In genomic region chr6:119186490-119186889, GRCh38 we compare ENCODE assay signal across 19 cellular contexts.
DNase-seq lines count a peak whose midpoint lies in the region; ATAC-seq and TF ChIP-seq lines count a peak whose summit lies in the region.
"Had no signal": no experiment of that assay in that cellular context is flagged by ENCODE, and none has a peak within 500 bp of the region (broad histone marks: within the 10 kb centered on the region; RNA-seq: fewer than 3 reads in every experiment).

No MANE protein-coding gene starts in this region.

- H4K20me1 ChIP-seq in GM23338 (replicated peaks; ENCODE audit: insufficient read depth) (no peaks in the 10 kb centered on the region), H9 (ENCODE audit: control insufficient read depth, insufficient read depth, insufficient read length) (no peaks in the 10 kb centered on the region)

- peaks cover 2% of the 10 kb centered on the region; the same call in 1 of the 3 replicates for H3K9me3 Mint-ChIP-seq in GM23338
- H3K9me3 Mint-ChIP-seq in H9, result no peaks in the 10 kb centered on the region
- no peaks in the 10 kb centered on the region for H3K9me3 Mint-ChIP-seq in endothelial cell (ENCODE audit: unreplicated experiment)
- H3K9me3 Mint-ChIP-seq: CD4-positive, CD25-positive, alpha-beta regulatory T cell; CD8-positive, alpha-beta memory T cell had no signal

- H3K79me2 ChIP-seq in GM23338 (replicated peaks; ENCODE audit: insufficient read depth), result no peaks in the 10 kb centered on the region
- H3K79me2 ChIP-seq in H9 (ENCODE audit: insufficient read depth, low read length), result no peaks in the 10 kb centered on the region
- no peaks in the 10 kb centered on the region for H3K79me2 ChIP-seq in mesendoderm (ENCODE audit: control insufficient read depth, insufficient read depth, low read length)

- H2BK120ac ChIP-seq in H9 (ENCODE audit: low read depth, low read length, poor library complexity, severe bottlenecking), result no peak overlapping the region
- H2BK120ac ChIP-seq in mesendoderm (ENCODE audit: low read depth, low read length), result no peak overlapping the region

- DNase-seq in GM23338 (ENCODE audit: low spot score), result no peak
- peak; percentile 29 for DNase-seq in H9
- DNase-seq in endothelial cell (ENCODE audit: low spot score), result peak; percentile 5
- DNase-seq in mesendoderm, result peak; percentile 15
- DNase-seq in NCI-H2227 (lab: John Stamatoyannopoulos, UW; ENCODE audit: unreplicated experiment), result no peak
- DNase-seq in NK-92 (lab: John Stamatoyannopoulos, UW; ENCODE audit: unreplicated experiment), result no peak
- DNase-seq in NCI-H1417 treated with DMSO at 0.1 percent for 48 hours (lab: John Stamatoyannopoulos, UW), result no peak
- DNase-seq: ACHN; BE2C; C1 segment of cervical spinal cord; CD4-positive, CD25-positive, alpha-beta regulatory T cell; CD8-positive, alpha-beta memory T cell; COR-L47; DMS 273 treated with DMSO at 0.1 percent for 48 hours; DMS53; DND-41; EL; GM23248 had no signal

- no peak overlapping the region for H3T11ph ChIP-seq in H9 (ENCODE audit: low read length)

- H3K4me1 Mint-ChIP-seq in GM23338 (peaks cover 21% of the 10 kb centered on the region), H9 (peaks cover 11 to 14% of the 10 kb centered on the region in 2 experiments), endothelial cell (ENCODE audit: unreplicated experiment) (peaks cover 65% of the 10 kb centered on the region)

- H4K8ac ChIP-seq in H9 (replicated peaks; ENCODE audit: insufficient read length, low read depth, low read length) (no peak overlapping the region), mesendoderm (ENCODE audit: low read depth, low read length) (no peak overlapping the region)

- H3K4ac ChIP-seq in H9 (ENCODE audit: low read depth, low read length), result no peak overlapping the region
- H3K4ac ChIP-seq in mesendoderm (ENCODE audit: low read depth, low read length), result no peak overlapping the region

- H3K4me3 ChIP-seq in GM23338 (no peak overlapping the region), mesendoderm (ENCODE audit: low read length) (no peak overlapping the region)
- H3K4me3 ChIP-seq: GM23248 had no signal

- H3K36me3 ChIP-seq in GM23338 (ENCODE audit: insufficient read depth), result no peaks in the 10 kb centered on the region
- H3K36me3 ChIP-seq in mesendoderm (ENCODE audit: control insufficient read depth, insufficient read depth, low read length), result no peaks in the 10 kb centered on the region

- H3K9ac ChIP-seq in H9 (ENCODE audit: extremely low read depth, insufficient read length, low read length) (no peak overlapping the region), mesendoderm (ENCODE audit: low read length) (no peak overlapping the region)
- H3K9ac ChIP-seq: GM23248 had no signal

- no peak for TF ChIP-seq CTCF in GM23338 (conservative IDR thresholded peaks at IDR 0.05; ENCODE audit: low read depth in 2 of 2)
- no peak for TF ChIP-seq CTCF in H9 (conservative IDR thresholded peaks at IDR 0.05)
- no peak for TF ChIP-seq CTCF in endothelial cell (IDR thresholded peaks at IDR 0.05; ENCODE audit: unreplicated experiment)

- H2BK5ac ChIP-seq in H9 (ENCODE audit: insufficient read length, low read length), result no peak overlapping the region
- peak overlapping the region; percentile 1 for H2BK5ac ChIP-seq in mesendoderm (ENCODE audit: low read length)

- H3K27ac ChIP-seq in GM23338 (ENCODE audit: low read depth) (no peak overlapping the region), H9 (ENCODE audit: insufficient read length, low read depth, low read length) (no peak overlapping the region), mesendoderm (ENCODE audit: low read depth, low read length) (no peak overlapping the region)
- H3K27ac ChIP-seq: GM23248 had no signal

- H2BK15ac ChIP-seq in H9 (ENCODE audit: low read depth, low read length), result no peak overlapping the region
- H2BK15ac ChIP-seq in mesendoderm (replicated peaks; ENCODE audit: low read depth), result no peak overlapping the region

- no peak overlapping the region for H4K5ac ChIP-seq in H9 (ENCODE audit: insufficient read length, low read depth, low read length)
- H4K5ac ChIP-seq in mesendoderm (ENCODE audit: low read length), result no peak overlapping the region

- H3K79me1 ChIP-seq in H9 (ENCODE audit: insufficient read depth, low read depth, low read length, poor library complexity, severe bottlenecking), result no peaks in the 10 kb centered on the region
- no peaks in the 10 kb centered on the region for H3K79me1 ChIP-seq in mesendoderm (ENCODE audit: low read length)

- H3K27me3 Mint-ChIP-seq in GM23338 (ENCODE audit: insufficient read depth, low read depth, poor library complexity), result no peaks in the 10 kb centered on the region
- H3K27me3 Mint-ChIP-seq in H9 (ENCODE audit: low read depth), result no peaks in the 10 kb centered on the region
- peaks cover 13% of the 10 kb centered on the region for H3K27me3 Mint-ChIP-seq in endothelial cell (ENCODE audit: unreplicated experiment)
- H3K27me3 Mint-ChIP-seq: CD4-positive, CD25-positive, alpha-beta regulatory T cell; CD8-positive, alpha-beta memory T cell had no signal

- H3K27ac Mint-ChIP-seq in GM23338 (no peak overlapping the region), H9 (peak overlapping the region in 1 of 3 experiments; percentile 92; a peak in 3 of 7 replicates), endothelial cell (ENCODE audit: unreplicated experiment) (peak overlapping the region; percentile 73)
- H3K27ac Mint-ChIP-seq: CD4-positive, CD25-positive, alpha-beta regulatory T cell; CD8-positive, alpha-beta memory T cell had no signal

- H3K4me2 ChIP-seq in GM23338, result no peak overlapping the region
- no peak overlapping the region for H3K4me2 ChIP-seq in H9 (ENCODE audit: insufficient read depth, insufficient read length, low read length)
- H3K4me2 ChIP-seq in mesendoderm (ENCODE audit: low read length), result no peak overlapping the region

- ATAC-seq in GM23338 (peak; percentile 33; the same call in 2 of the 3 replicates), HG03432 (IDR thresholded peaks at IDR 0.05; ENCODE audit: unreplicated experiment) (no peak)

- H3K4me3 Mint-ChIP-seq in GM23338 (no peak overlapping the region), H9 (no peak overlapping the region), endothelial cell (ENCODE audit: unreplicated experiment) (no peak overlapping the region)
- H3K4me3 Mint-ChIP-seq: CD4-positive, CD25-positive, alpha-beta regulatory T cell; CD8-positive, alpha-beta memory T cell had no signal

- no peak overlapping the region for H4K91ac ChIP-seq in H9 (ENCODE audit: insufficient read length, low read depth, low read length)

- H3K56ac ChIP-seq in H9 (ENCODE audit: insufficient read length, low read depth, low read length) (no peak overlapping the region), mesendoderm (ENCODE audit: low read length) (peak overlapping the region; percentile 44)

- no peak overlapping the region for H2BK20ac ChIP-seq in H9 (ENCODE audit: low read depth, low read length, poor library complexity, severe bottlenecking)

- H3K18ac ChIP-seq in H9 (ENCODE audit: insufficient read length, low read depth, low read length) (no peak overlapping the region), mesendoderm (ENCODE audit: low read length) (peak overlapping the region; percentile 68)

- no CpG with 5 or more reads among the region's 5 CpGs for WGBS in H9 (ENCODE audit: extremely low coverage, insufficient read length, low lambda C conversion rate)
- WGBS in mesendoderm (ENCODE audit: extremely low coverage, insufficient coverage, low lambda C conversion rate), result no CpG with 5 or more reads among the region's 5 CpGs

- H3F3A ChIP-seq in GM23338 (replicated peaks; ENCODE audit: low read depth), result no peaks in the 10 kb centered on the region

- peaks cover 3% of the 10 kb centered on the region; the same call in 2 of the 3 replicates for H3K36me3 Mint-ChIP-seq in GM23338 (ENCODE audit: low read depth)
- peaks cover 2 to 5% (median 3%) of the 10 kb centered on the region in 3 experiments; a peak in 4 of 7 replicates for H3K36me3 Mint-ChIP-seq in H9 (ENCODE audit: insufficient read depth in 1 of 3, low read depth in 3 of 3)
- peaks cover 14% of the 10 kb centered on the region for H3K36me3 Mint-ChIP-seq in endothelial cell (ENCODE audit: low read depth, unreplicated experiment)

- H3K27me3 ChIP-seq in GM23338 (ENCODE audit: insufficient read depth) (no peaks in the 10 kb centered on the region), H9 (ENCODE audit: insufficient read depth, low read length) (no peaks in the 10 kb centered on the region), mesendoderm (ENCODE audit: insufficient read depth, low read length, poor library complexity) (no peaks in the 10 kb centered on the region)
- H3K27me3 ChIP-seq: BE2C had no signal

- no peak overlapping the region for H3K23ac ChIP-seq in H9 (ENCODE audit: insufficient read length, low read depth, low read length)
- no peak overlapping the region for H3K23ac ChIP-seq in mesendoderm (ENCODE audit: low read length)

- no peak overlapping the region for H3K14ac ChIP-seq in H9 (ENCODE audit: insufficient read depth, low read length)

- H2BK12ac ChIP-seq in H9 (ENCODE audit: insufficient read length, low read depth, low read length), result no peak overlapping the region

- no peaks in the 10 kb centered on the region for H3K9me3 ChIP-seq in H9 (ENCODE audit: control insufficient read depth, low read depth, low read length)
- H3K9me3 ChIP-seq: BE2C had no signal

- no peaks in the 10 kb centered on the region for H3K23me2 ChIP-seq in H9 (ENCODE audit: insufficient read length, low read depth, low read length, poor library complexity, severe bottlenecking)

- H2AFZ ChIP-seq in GM23338, result no peak overlapping the region
- no peak overlapping the region for H2AFZ ChIP-seq in H9 (ENCODE audit: low read length)
- H2AFZ ChIP-seq: GM23248 had no signal

- no peaks in the 10 kb centered on the region for H3K9me2 ChIP-seq in GM23338 (ENCODE audit: insufficient read depth)

- H3K4me1 ChIP-seq in GM23338 (ENCODE audit: insufficient read depth), result no peaks in the 10 kb centered on the region; the same call in 1 of the 2 replicates
- no peaks in the 10 kb centered on the region; the same call in 1 of the 2 replicates for H3K4me1 ChIP-seq in H9 (ENCODE audit: insufficient read depth, low read length)
- H3K4me1 ChIP-seq in mesendoderm (ENCODE audit: control insufficient read depth, low read depth, low read length), result peaks cover 3% of the 10 kb centered on the region

- H2AK5ac ChIP-seq in H9 (ENCODE audit: insufficient read length, low read length) (no peak overlapping the region), mesendoderm (ENCODE audit: low read length) (no peak overlapping the region)

TF ChIP-seq in GM23338, 12 proteins besides CTCF, POLR2A, EP300 and RAD21 (continues in another document):
- no peak for TF ChIP-seq STAT1 (IDR thresholded peaks at IDR 0.05; ENCODE audit: unreplicated experiment)
- no peak for TF ChIP-seq JUNB (IDR thresholded peaks at IDR 0.05; ENCODE audit: unreplicated experiment)
- no peak for TF ChIP-seq CREB1 (CRISPR knock-in tag; IDR thresholded peaks at IDR 0.05; ENCODE audit: low read depth)

Comparison
In these comparisons a context has a peak if more than half of its experiments do, and no peak if none do; other contexts are left out.
1. DNase-seq: peak in H9 (single experiment), endothelial cell (single experiment) and mesendoderm (single experiment); none in GM23338 (single experiment), NCI-H2227 (single experiment), NK-92 (single experiment) and NCI-H1417 treated with DMSO at 0.1 percent for 48 hours (single experiment).